ENCODE assay signal across 12 cellular contexts in genomic region chr7:47720907-47721244, GRCh38.
"Had no signal": no experiment of that assay in that cellular context is flagged by ENCODE, and none has a peak within 500 bp of the region (broad histone marks: within the 10 kb centered on the region; RNA-seq: fewer than 3 reads in every experiment).

No MANE protein-coding gene starts in this region.

- DNase-seq: activated naive CD4-positive, alpha-beta T cell treated with Interleukin-2 at 50 U/mL for 16 hours; effector memory CD4-positive, alpha-beta T cell; foreskin melanocyte; immature natural killer cell; stimulated activated naive B cell treated with anti-CD40 and anti-IgM and Interleukin-4, amounts not matched to agents 10 μg/mL and 1 μg/mL and 100 μg/mL, for 72 hours; SW 1271 had no signal

- H3K36me3 ChIP-seq: breast epithelium, neutrophil, tibial nerve had no signal

- H2AFZ ChIP-seq: parathyroid adenoma had no signal

- FAIRE-seq: TTC549 had no signal

- H3K9me3 Mint-ChIP-seq: dendritic cell treated with granulocyte-macrophage colony-stimulating factor and Interleukin-4, amounts not matched to agents 40 ng/mL and 50 ng/mL, for 4 days; stimulated activated naive B cell treated with anti-CD40 and anti-IgM and Interleukin-4, amounts not matched to agents 10 μg/mL and 1 μg/mL and 100 μg/mL, for 72 hours had no signal

- H3K4me3 Mint-ChIP-seq: dendritic cell treated with granulocyte-macrophage colony-stimulating factor and Interleukin-4, amounts not matched to agents 40 ng/mL and 50 ng/mL, for 4 days; immature natural killer cell; stimulated activated naive B cell treated with anti-CD40 and anti-IgM and Interleukin-4, amounts not matched to agents 10 μg/mL and 1 μg/mL and 100 μg/mL, for 72 hours had no signal

- H3K79me2 ChIP-seq: parathyroid adenoma had no signal

- H3K27ac Mint-ChIP-seq: dendritic cell treated with granulocyte-macrophage colony-stimulating factor and Interleukin-4, amounts not matched to agents 40 ng/mL and 50 ng/mL, for 4 days; immature natural killer cell; stimulated activated naive B cell treated with anti-CD40 and anti-IgM and Interleukin-4, amounts not matched to agents 10 μg/mL and 1 μg/mL and 100 μg/mL, for 72 hours had no signal

- H3K9ac ChIP-seq: parathyroid adenoma had no signal

- H3K4me1 Mint-ChIP-seq: immature natural killer cell had no signal

- H3K4me3 ChIP-seq: breast epithelium, tibial nerve had no signal

- H3K27me3 Mint-ChIP-seq: dendritic cell treated with granulocyte-macrophage colony-stimulating factor and Interleukin-4, amounts not matched to agents 40 ng/mL and 50 ng/mL, for 4 days; stimulated activated naive B cell treated with anti-CD40 and anti-IgM and Interleukin-4, amounts not matched to agents 10 μg/mL and 1 μg/mL and 100 μg/mL, for 72 hours had no signal

- H3K27me3 ChIP-seq: breast epithelium, neutrophil, tibial nerve had no signal

- H3K9me3 ChIP-seq: breast epithelium, neutrophil, tibial nerve had no signal

- H3K27ac ChIP-seq: neutrophil, parathyroid adenoma had no signal

- H3K36me3 Mint-ChIP-seq: immature natural killer cell; stimulated activated naive B cell treated with anti-CD40 and anti-IgM and Interleukin-4, amounts not matched to agents 10 μg/mL and 1 μg/mL and 100 μg/mL, for 72 hours had no signal
